ENCODE assay signal across 14 cellular contexts in genomic region chr12:49133590-49133989, GRCh38. TPM values are rescaled to one million over a fixed set of nuclear protein-coding genes. Genes with fewer than 3 reads are reported as not detected.
DNase-seq lines count a peak whose midpoint lies in the region; ATAC-seq and TF ChIP-seq lines count a peak whose summit lies in the region.
"Had no signal": no experiment of that assay in that cellular context is flagged by ENCODE, and none has a peak within 500 bp of the region (broad histone marks: within the 10 kb centered on the region; RNA-seq: fewer than 3 reads in every experiment).

No MANE protein-coding gene starts in this region.

- peaks cover 15% of the 10 kb centered on the region for H3K36me3 Mint-ChIP-seq in mesothelial cell of epicardium

- H2AFZ ChIP-seq in Karpas-422 (ENCODE audit: low read length), result peak overlapping the region; percentile 67

- peaks cover 14% of the 10 kb centered on the region for H4K20me1 ChIP-seq in Karpas-422 (ENCODE audit: insufficient read depth, low read depth, low read length)

- H3K27me3 ChIP-seq in BE2C (no peaks in the 10 kb centered on the region), Karpas-422 (ENCODE audit: low read length) (no peaks in the 10 kb centered on the region), adipocyte (replicated peaks; ENCODE audit: control insufficient read depth, insufficient read depth, low read length) (no peaks in the 10 kb centered on the region), sigmoid colon (no peaks in the 10 kb centered on the region)

- intact Hi-C loops in sigmoid colon (cut with DNase I), result no loop called here

- TF ChIP-seq CTCF in BE2C (IDR thresholded peaks at IDR 0.05; ENCODE audit: low read depth, low read length), result no peak
- TF ChIP-seq CTCF in mesothelial cell of epicardium (IDR thresholded peaks at IDR 0.05; ENCODE audit: unreplicated experiment), result no peak
- no peak for TF ChIP-seq CTCF in sigmoid colon (IDR thresholded peaks at IDR 0.05)

- H3K4me3 ChIP-seq in BE2C (ENCODE audit: low read depth, low read length), result peak overlapping the region; percentile 62
- peak overlapping the region; percentile 62 for H3K4me3 ChIP-seq in Karpas-422 (ENCODE audit: low read length)
- peak overlapping the region; percentile 99 for H3K4me3 ChIP-seq in adipocyte (ENCODE audit: low read length)
- no peak overlapping the region for H3K4me3 ChIP-seq in sigmoid colon
- H3K4me3 ChIP-seq: lung had no signal

- H3K4me3 Mint-ChIP-seq in mesothelial cell of epicardium, result peak overlapping the region; percentile 13

- peak overlapping the region; percentile 69 for H3K9ac ChIP-seq in Karpas-422 (ENCODE audit: low read length)
- peak overlapping the region; percentile 66 for H3K9ac ChIP-seq in adipocyte (ENCODE audit: low read length)

- H3K9me3 ChIP-seq in BE2C (no peaks in the 10 kb centered on the region), Karpas-422 (ENCODE audit: low read length) (no peaks in the 10 kb centered on the region), adipocyte (ENCODE audit: control insufficient read depth, low read length) (no peaks in the 10 kb centered on the region), sigmoid colon (no peaks in the 10 kb centered on the region)

- H3K36me3 ChIP-seq in BE2C (peaks cover 26% of the 10 kb centered on the region), Karpas-422 (ENCODE audit: insufficient read depth, low read length) (peaks cover 24% of the 10 kb centered on the region), adipocyte (ENCODE audit: control insufficient read depth, insufficient read depth, low read length, severe bottlenecking) (peaks cover 14% of the 10 kb centered on the region), sigmoid colon (peaks cover 7 to 12% (median 12%) of the 10 kb centered on the region in 4 donors)

- no peaks in the 10 kb centered on the region for H3K9me3 Mint-ChIP-seq in mesothelial cell of epicardium

- H3K4me1 Mint-ChIP-seq in mesothelial cell of epicardium, result peaks cover 39% of the 10 kb centered on the region

- H3K27me3 Mint-ChIP-seq in mesothelial cell of epicardium (ENCODE audit: low read depth), result no peaks in the 10 kb centered on the region

- DNase-seq in BE2C, result no peak
- DNase-seq in Karpas-422, result no peak
- no peak for DNase-seq in adipocyte (ENCODE audit: low read depth)
- no peak for DNase-seq in mesothelial cell of epicardium (ENCODE audit: low spot score in 2 of 2, unreplicated experiment in 2 of 2)
- no peak for DNase-seq in activated CD4-positive, CD25-positive, alpha-beta regulatory T cell (lab: John Stamatoyannopoulos, UW)
- DNase-seq in sigmoid colon, result no peak
- DNase-seq in middle frontal gyrus (ENCODE audit: extremely low spot score, low spot score), result no peak
- DNase-seq: activated effector memory CD4-positive, alpha-beta T cell treated with Interleukin-2 at 50 U/mL for 16 hours; central memory CD4-positive, alpha-beta T cell; NCI-H1436; NCI-H748 treated with DMSO at 0.1 percent for 48 hours had no signal

- no peaks in the 10 kb centered on the region for H3K9me2 ChIP-seq in Karpas-422 (replicated peaks; ENCODE audit: insufficient read depth, low read length)

- peak overlapping the region; percentile 82 for H3K4me2 ChIP-seq in Karpas-422 (ENCODE audit: low read depth, low read length, poor library complexity, severe bottlenecking)

- H3K4me1 ChIP-seq in BE2C (peaks cover 7% of the 10 kb centered on the region; the same call in 1 of the 2 replicates), Karpas-422 (ENCODE audit: low read length) (peaks cover 35% of the 10 kb centered on the region), adipocyte (ENCODE audit: control insufficient read depth, insufficient read depth, low read length) (peaks cover 33% of the 10 kb centered on the region), sigmoid colon (peaks cover 0 to 30% (median 25%) of the 10 kb centered on the region in 4 donors)

- no peak for TF ChIP-seq EP300 in sigmoid colon (IDR thresholded peaks at IDR 0.05)

- H3K27ac Mint-ChIP-seq in mesothelial cell of epicardium, result peak overlapping the region; percentile 84

- no peak for TF ChIP-seq POLR2A in sigmoid colon (IDR thresholded peaks at IDR 0.05)

- H3K27ac ChIP-seq in Karpas-422 (ENCODE audit: low read length) (peak overlapping the region; percentile 80), sigmoid colon (peak overlapping the region in 1 of 4 donors; percentile 99)

- 86 to 93% methylated on average over 10 of the region's 10 CpGs for WGBS in sigmoid colon, 2 donors

- ATAC-seq in HG03159 (IDR thresholded peaks at IDR 0.05; ENCODE audit: unreplicated experiment), result no peak
- ATAC-seq: HepG2 had no signal

- H3K79me2 ChIP-seq in Karpas-422 (ENCODE audit: low read length), result peaks cover 26% of the 10 kb centered on the region

RNA-seq across cellular contexts. Expression of gene TUBA1B, which starts 2.4 kb away (rescaled TPM):
- polyA plus RNA-seq in BE2C (2012; ENCODE audit: insufficient read depth, insufficient read length, low read depth), result 1,105 TPM
- 770 and 904 TPM in 2 replicates for total RNA-seq in Karpas-422 (2014; rRNA removed; shearing (Covaris generic); ENCODE audit: low replicate concordance)
- total RNA-seq in mesothelial cell of epicardium (745 to 765 TPM (median 754 TPM) in 3 replicates), sigmoid colon (100 to 1,000 TPM; 651 to 712 (median 682) TPM)
- 1,000 to 10,000 TPM in 1 of 3 donors, 100 to 1,000 TPM in 2; 482 to 1,083 (median 767) TPM for polyA plus RNA-seq in sigmoid colon

RNA-seq across cellular contexts. Expression of gene LMBR1L, which starts 22.9 kb away (rescaled TPM):
- polyA plus RNA-seq in BE2C (2012; ENCODE audit: insufficient read depth, insufficient read length, low read depth), result 85.0 TPM
- total RNA-seq in Karpas-422 (2014; rRNA removed; shearing (Covaris generic); ENCODE audit: low replicate concordance), result 17.5 and 46.8 TPM in 2 replicates
- total RNA-seq in mesothelial cell of epicardium (142 to 160 TPM (median 149 TPM) in 3 replicates), sigmoid colon (10 to 100 TPM; 34.6 to 82.3 (median 51.5) TPM)
- 10 to 100 TPM in 2 of 3 donors, 1 to 10 TPM in 1; 7.8 to 41.4 (median 10.2) TPM for polyA plus RNA-seq in sigmoid colon

RNA-seq across cellular contexts. Expression of gene DHH, which starts 39.0 kb away (rescaled TPM):
- polyA plus RNA-seq in BE2C (2012; ENCODE audit: insufficient read depth, insufficient read length, low read depth), result 0.23 TPM
- total RNA-seq in Karpas-422 (2014; rRNA removed; shearing (Covaris generic); ENCODE audit: low replicate concordance), result 0.26 and 0.36 TPM in 2 replicates
- total RNA-seq in mesothelial cell of epicardium, result 0.38 to 0.63 TPM (median 0.49 TPM) in 3 replicates
- under 1 TPM in 2 of 4 donors, not detected in 2; 0.14 to 0.83 TPM for total RNA-seq in sigmoid colon
- under 1 TPM in 1 of 3 donors, not detected in 2; 0.63 TPM for polyA plus RNA-seq in sigmoid colon
- total RNA-seq: HepG2 had no signal
- polyA plus RNA-seq: HepG2 had no signal

RNA-seq across cellular contexts. Expression of gene TUBA1A, which starts 55.3 kb away (rescaled TPM):
- 1,431 TPM for polyA plus RNA-seq in BE2C (2012; ENCODE audit: insufficient read depth, insufficient read length, low read depth)
- total RNA-seq in Karpas-422 (2014; rRNA removed; shearing (Covaris generic); ENCODE audit: low replicate concordance), result 126 and 139 TPM in 2 replicates
- total RNA-seq in mesothelial cell of epicardium, result 343 to 347 TPM (median 343 TPM) in 3 replicates
- 100 to 1,000 TPM; 614 to 677 (median 635) TPM for total RNA-seq in sigmoid colon
- polyA plus RNA-seq in sigmoid colon, result 100 to 1,000 TPM in 1 of 3 donors, 10 to 100 TPM in 2; 20.1 to 129 (median 41.4) TPM

Comparison
In these comparisons a context has a peak if more than half of its experiments do, and no peak if none do; other contexts are left out.
1. H3K4me3 ChIP-seq: peak in BE2C (single experiment), Karpas-422 (single experiment) and adipocyte (single experiment); none in sigmoid colon (0 of 4).